In genomic region chr15:74906450-74907276, GRCh38 we compare ENCODE assay signal across 1 cellular context.
TF ChIP-seq lines count a peak whose summit lies in the region.

A gene with protein sequence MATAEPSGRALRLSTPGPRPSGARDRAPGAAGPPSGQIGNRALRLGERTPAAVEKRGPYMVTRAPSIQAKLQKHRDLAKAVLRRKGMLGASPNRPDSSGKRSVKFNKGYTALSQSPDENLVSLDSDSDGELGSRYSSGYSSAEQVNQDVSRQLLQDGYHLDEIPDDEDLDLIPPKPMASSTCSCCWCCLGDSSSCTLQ (minus strand): TSS chr15:74906851. CDS start chr15:74906800, 51 bp downstream.

TF ChIP-seq in HCT116, 20 proteins besides CTCF, POLR2A, EP300 and RAD21 (continued from another document):
- TF ChIP-seq, protein P1, sequence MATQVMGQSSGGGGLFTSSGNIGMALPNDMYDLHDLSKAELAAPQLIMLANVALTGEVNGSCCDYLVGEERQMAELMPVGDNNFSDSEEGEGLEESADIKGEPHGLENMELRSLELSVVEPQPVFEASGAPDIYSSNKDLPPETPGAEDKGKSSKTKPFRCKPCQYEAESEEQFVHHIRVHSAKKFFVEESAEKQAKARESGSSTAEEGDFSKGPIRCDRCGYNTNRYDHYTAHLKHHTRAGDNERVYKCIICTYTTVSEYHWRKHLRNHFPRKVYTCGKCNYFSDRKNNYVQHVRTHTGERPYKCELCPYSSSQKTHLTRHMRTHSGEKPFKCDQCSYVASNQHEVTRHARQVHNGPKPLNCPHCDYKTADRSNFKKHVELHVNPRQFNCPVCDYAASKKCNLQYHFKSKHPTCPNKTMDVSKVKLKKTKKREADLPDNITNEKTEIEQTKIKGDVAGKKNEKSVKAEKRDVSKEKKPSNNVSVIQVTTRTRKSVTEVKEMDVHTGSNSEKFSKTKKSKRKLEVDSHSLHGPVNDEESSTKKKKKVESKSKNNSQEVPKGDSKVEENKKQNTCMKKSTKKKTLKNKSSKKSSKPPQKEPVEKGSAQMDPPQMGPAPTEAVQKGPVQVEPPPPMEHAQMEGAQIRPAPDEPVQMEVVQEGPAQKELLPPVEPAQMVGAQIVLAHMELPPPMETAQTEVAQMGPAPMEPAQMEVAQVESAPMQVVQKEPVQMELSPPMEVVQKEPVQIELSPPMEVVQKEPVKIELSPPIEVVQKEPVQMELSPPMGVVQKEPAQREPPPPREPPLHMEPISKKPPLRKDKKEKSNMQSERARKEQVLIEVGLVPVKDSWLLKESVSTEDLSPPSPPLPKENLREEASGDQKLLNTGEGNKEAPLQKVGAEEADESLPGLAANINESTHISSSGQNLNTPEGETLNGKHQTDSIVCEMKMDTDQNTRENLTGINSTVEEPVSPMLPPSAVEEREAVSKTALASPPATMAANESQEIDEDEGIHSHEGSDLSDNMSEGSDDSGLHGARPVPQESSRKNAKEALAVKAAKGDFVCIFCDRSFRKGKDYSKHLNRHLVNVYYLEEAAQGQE (IDR thresholded peaks at IDR 0.05; ENCODE audit: low read depth), result no peak
- peak; percentile 52; the same call in 1 of the 2 replicates for TF ChIP-seq CEBPB (IDR thresholded peaks at IDR 0.05; ENCODE audit: low read depth)
- TF ChIP-seq SIN3A (IDR thresholded peaks at IDR 0.05; ENCODE audit: low read depth), result peak; percentile 48
- TF ChIP-seq ZNF274 (IDR thresholded peaks at IDR 0.05; ENCODE audit: low read depth, low read length), result no peak
- TF ChIP-seq EZH2phosphoT487 (IDR thresholded peaks at IDR 0.05; ENCODE audit: borderline replicate concordance), result no peak
- TF ChIP-seq JUND (IDR thresholded peaks at IDR 0.05), result no peak
- TF ChIP-seq SP1 (IDR thresholded peaks at IDR 0.05; ENCODE audit: low read depth), result no peak
- TF ChIP-seq EZH2 (IDR thresholded peaks at IDR 0.05), result no peak
- TF ChIP-seq YY1 (IDR thresholded peaks at IDR 0.05; ENCODE audit: extremely low read depth, insufficient replicate concordance, low read depth, low read length), result peak; percentile 91
- TF ChIP-seq SRF (IDR thresholded peaks at IDR 0.05; ENCODE audit: low read depth), result no peak
- TF ChIP-seq TCF7L2 (IDR thresholded peaks at IDR 0.05; ENCODE audit: borderline replicate concordance, extremely low read depth, insufficient read depth, insufficient read length), result peak; percentile 54
- TF ChIP-seq, protein P2, sequence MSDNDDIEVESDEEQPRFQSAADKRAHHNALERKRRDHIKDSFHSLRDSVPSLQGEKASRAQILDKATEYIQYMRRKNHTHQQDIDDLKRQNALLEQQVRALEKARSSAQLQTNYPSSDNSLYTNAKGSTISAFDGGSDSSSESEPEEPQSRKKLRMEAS (IDR thresholded peaks at IDR 0.05), result peak; percentile 25; the same call in 1 of the 2 replicates
- no peak for TF ChIP-seq FOSL1 (IDR thresholded peaks at IDR 0.05; ENCODE audit: low read depth)
- TF ChIP-seq ELF1 (IDR thresholded peaks at IDR 0.05; ENCODE audit: borderline replicate concordance, low read depth), result no peak
- peak; percentile 91 for TF ChIP-seq POLR2AphosphoS5 (IDR thresholded peaks at IDR 0.05; ENCODE audit: low read depth, low read length)
